ENCODE assay signal across 9 cellular contexts in the genomic region with DNA sequence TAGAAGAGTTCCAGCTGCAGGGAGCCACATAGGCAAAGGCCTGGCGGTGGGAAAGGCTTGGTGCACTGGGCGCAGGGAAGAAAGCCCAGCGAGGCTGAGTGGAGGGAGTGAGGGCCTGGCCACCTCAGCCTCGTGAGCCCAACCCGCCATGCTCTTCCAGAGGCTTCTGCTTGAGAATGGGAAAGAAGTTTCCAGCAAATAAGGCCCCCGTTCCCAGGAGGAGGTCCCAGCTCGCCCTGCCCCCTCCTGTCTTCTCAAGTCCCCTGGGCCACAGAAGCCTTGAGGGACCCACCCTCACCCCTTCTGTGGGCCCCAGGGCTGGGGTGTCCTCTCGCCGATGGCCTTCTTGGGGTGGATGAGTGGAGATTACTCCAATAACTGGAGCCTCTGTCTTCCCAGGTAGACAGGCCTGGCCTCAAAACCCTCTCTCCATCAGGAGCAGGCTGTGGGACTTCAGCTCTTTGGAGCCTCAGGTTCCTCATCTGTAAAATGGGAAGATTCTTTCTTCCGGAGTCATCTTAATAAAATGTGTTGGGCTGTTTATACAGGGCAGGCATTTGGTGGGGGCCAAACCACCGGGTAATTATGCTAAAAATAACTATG. TPM values are rescaled to one million over a fixed set of nuclear protein-coding genes. Genes with fewer than 3 reads are reported as not detected.
A peak's percentile ranks its signal among the peaks of the same experiment; 100 is the strongest.
DNase-seq lines count a peak whose midpoint lies in the region; ATAC-seq and TF ChIP-seq lines count a peak whose summit lies in the region.
"Had no signal": no experiment of that assay in that cellular context is flagged by ENCODE, and none has a peak within 500 bp of the region (broad histone marks: within the 10 kb centered on the region; RNA-seq: fewer than 3 reads in every experiment).

No MANE protein-coding gene starts in this region.

- H3K79me2 ChIP-seq in DOHH2 (ENCODE audit: control insufficient read depth, low read length), result peaks cover 36% of the 10 kb centered on the region
- H3K79me2 ChIP-seq in Loucy (ENCODE audit: insufficient read depth, low read length), result peaks cover 28% of the 10 kb centered on the region; the same call in 1 of the 2 replicates

- H3K9me3 ChIP-seq in DOHH2 (ENCODE audit: control insufficient read depth, insufficient read depth, low read length), result no peaks in the 10 kb centered on the region
- no peaks in the 10 kb centered on the region for H3K9me3 ChIP-seq in Loucy (ENCODE audit: insufficient read depth, low read depth, low read length)

- DNase-seq in coronary artery (ENCODE audit: low spot score) (no peak), progenitor cell of endocrine pancreas (ENCODE audit: low spot score, unreplicated experiment) (no peak), NAMALWA (ENCODE audit: low spot score) (no peak)

- H2AFZ ChIP-seq in Loucy (ENCODE audit: low read length), result no peak overlapping the region

- H3K27me3 Mint-ChIP-seq in progenitor cell of endocrine pancreas, result peaks cover 16% of the 10 kb centered on the region

- no peak overlapping the region for H3K9ac ChIP-seq in Loucy (ENCODE audit: low read depth, low read length, poor library complexity, severe bottlenecking)

- peak overlapping the region; percentile 73; the same call in 1 of the 2 replicates for H3K4me3 ChIP-seq in DOHH2 (ENCODE audit: low read length)
- no peak overlapping the region for H3K4me3 ChIP-seq in Loucy (ENCODE audit: low read length, poor library complexity, severe bottlenecking)
- H3K4me3 ChIP-seq in coronary artery, result peak overlapping the region; percentile 91

- H3K4me3 Mint-ChIP-seq in progenitor cell of endocrine pancreas (ENCODE audit: low read depth), result peak overlapping the region; percentile 61

- peaks cover 11% of the 10 kb centered on the region for H3K27me3 ChIP-seq in DOHH2 (ENCODE audit: control insufficient read depth, low read length)
- H3K27me3 ChIP-seq in Loucy (ENCODE audit: insufficient read depth, low read length, poor library complexity, severe bottlenecking), result no peaks in the 10 kb centered on the region

- no peaks in the 10 kb centered on the region for H4K20me1 ChIP-seq in DOHH2 (ENCODE audit: control insufficient read depth, insufficient read depth, low read depth, low read length)
- H4K20me1 ChIP-seq in Loucy (ENCODE audit: insufficient read depth, low read length, poor library complexity, severe bottlenecking), result no peaks in the 10 kb centered on the region

- no peak overlapping the region for H3K27ac Mint-ChIP-seq in progenitor cell of endocrine pancreas
- H3K27ac Mint-ChIP-seq: dendritic cell treated with granulocyte-macrophage colony-stimulating factor and Interleukin-4, amounts not matched to agents 40 ng/mL and 50 ng/mL, for 4 days had no signal

- peaks cover 18% of the 10 kb centered on the region for H3K4me1 Mint-ChIP-seq in progenitor cell of endocrine pancreas (ENCODE audit: low read depth)

- no peaks in the 10 kb centered on the region for H3K9me3 Mint-ChIP-seq in progenitor cell of endocrine pancreas (ENCODE audit: low read depth)
- H3K9me3 Mint-ChIP-seq: dendritic cell treated with granulocyte-macrophage colony-stimulating factor and Interleukin-4, amounts not matched to agents 40 ng/mL and 50 ng/mL, for 4 days had no signal

- H3K27ac ChIP-seq in DOHH2 (ENCODE audit: low read depth, low read length), result no peak overlapping the region
- H3K27ac ChIP-seq in coronary artery, result peak overlapping the region; percentile 64 to 94

- ATAC-seq in GM21717 (IDR thresholded peaks at IDR 0.05; ENCODE audit: unreplicated experiment) (no peak), HG03442 (IDR thresholded peaks at IDR 0.05; ENCODE audit: unreplicated experiment) (no peak), HG03460 (IDR thresholded peaks at IDR 0.05; ENCODE audit: unreplicated experiment) (no peak)

- H3K36me3 ChIP-seq in DOHH2 (ENCODE audit: control insufficient read depth, low read length), result no peaks in the 10 kb centered on the region
- H3K36me3 ChIP-seq in Loucy (ENCODE audit: insufficient read depth, low read length), result no peaks in the 10 kb centered on the region

- TF ChIP-seq CTCF in DOHH2 (IDR thresholded peaks at IDR 0.05; ENCODE audit: low read depth, low read length, poor library complexity, severe bottlenecking) (no peak), Loucy (conservative IDR thresholded peaks at IDR 0.05; ENCODE audit: low read length) (no peak), coronary artery (IDR thresholded peaks at IDR 0.05) (no peak), progenitor cell of endocrine pancreas (IDR thresholded peaks at IDR 0.05; ENCODE audit: unreplicated experiment) (no peak)

- H3K4me1 ChIP-seq in DOHH2 (ENCODE audit: control insufficient read depth, low read length) (peaks cover 84% of the 10 kb centered on the region), Loucy (ENCODE audit: insufficient read depth, low read length, poor library complexity, severe bottlenecking) (peaks cover 26% of the 10 kb centered on the region)

- H3K36me3 Mint-ChIP-seq in progenitor cell of endocrine pancreas (ENCODE audit: insufficient read depth), result peaks cover 1% of the 10 kb centered on the region

- H3K4me2 ChIP-seq in DOHH2 (ENCODE audit: low read length) (peak overlapping the region; percentile 88), Loucy (ENCODE audit: low read depth, low read length, poor library complexity, severe bottlenecking) (peak overlapping the region; percentile 57)

- no peaks in the 10 kb centered on the region for H3K9me2 ChIP-seq in DOHH2 (replicated peaks; ENCODE audit: control insufficient read depth, low read length)
- no peaks in the 10 kb centered on the region for H3K9me2 ChIP-seq in Loucy (replicated peaks; ENCODE audit: low read depth, low read length)

- H3F3A ChIP-seq in DOHH2 (ENCODE audit: control insufficient read depth, insufficient read depth) (peaks cover 7% of the 10 kb centered on the region), Loucy (ENCODE audit: low read depth) (no peaks in the 10 kb centered on the region)

RNA-seq across cellular contexts. Expression of a gene that starts 0.9 kb away (rescaled TPM):
- total RNA-seq in progenitor cell of endocrine pancreas, result 80.6 and 80.9 TPM in 2 replicates
